Comparison of ENCODE assay signal across 18 cellular contexts in the genomic region with DNA sequence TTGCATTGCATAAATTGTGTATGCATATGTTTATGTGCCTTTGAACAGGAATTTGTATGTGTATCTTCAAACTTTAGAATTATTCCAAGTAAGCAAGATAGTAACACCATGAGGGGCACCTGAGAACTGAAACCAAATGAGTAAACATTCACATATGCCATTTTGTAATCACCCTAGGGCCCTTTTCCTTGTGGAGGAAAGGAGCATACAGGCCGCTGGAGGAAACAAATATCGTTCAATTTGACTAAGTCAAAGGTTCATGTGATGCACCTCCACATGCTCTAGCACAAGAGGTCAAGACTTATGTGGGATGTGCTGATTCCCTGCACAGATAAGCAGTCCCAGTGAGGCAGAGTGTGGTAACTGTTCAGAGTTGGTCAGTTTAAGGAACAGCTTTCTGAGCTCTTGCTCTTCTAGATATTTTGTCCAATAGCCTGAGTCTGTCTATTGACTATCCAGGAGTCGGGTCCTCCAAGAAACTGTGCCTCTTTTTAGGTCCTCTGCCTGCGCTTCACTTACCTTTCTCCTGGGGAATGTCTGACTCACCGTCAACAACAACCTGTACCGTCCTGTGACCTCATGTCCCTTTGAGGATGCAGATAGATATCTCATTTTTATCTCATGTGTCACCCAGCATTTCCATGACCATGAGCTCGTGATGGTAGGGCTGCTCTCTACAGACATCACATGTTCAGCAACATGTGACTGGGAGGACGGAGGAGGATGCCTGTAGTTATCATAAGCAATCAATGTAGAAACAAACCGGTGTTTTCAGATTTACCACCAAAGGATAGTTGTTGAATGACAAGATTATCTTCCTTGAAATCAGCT.
DNase-seq lines count a peak whose midpoint lies in the region; ATAC-seq and TF ChIP-seq lines count a peak whose summit lies in the region.
"Had no signal": no experiment of that assay in that cellular context is flagged by ENCODE, and none has a peak within 500 bp of the region (broad histone marks: within the 10 kb centered on the region; RNA-seq: fewer than 3 reads in every experiment).

No MANE protein-coding gene starts in this region.

- DNase-seq in HK-2 (ENCODE audit: unreplicated experiment): peak; percentile 38
- DNase-seq in astrocyte of the hippocampus (ENCODE audit: low read depth, low spot score): peak; percentile 3
- peak; percentile 70 for DNase-seq in kidney epithelial cell (ENCODE audit: low read depth)
- DNase-seq in type B pancreatic cell (ENCODE audit: extremely low spot score, unreplicated experiment): no peak
- no peak for DNase-seq in NAMALWA (ENCODE audit: low spot score)
- no peak for DNase-seq in cerebellum (ENCODE audit: low spot score)
- DNase-seq: activated CD8-positive, alpha-beta T cell treated with anti-CD3 and anti-CD28 coated beads for 36 hours; activated T-cell treated with anti-CD3 and anti-CD28 coated beads, Interleukin-2, amount 50 U/mL, for 72 hours; hippocampal formation; left cardiac atrium; NCI-H1417 treated with DMSO at 0.1 percent for 48 hours; NCI-H2171 treated with DMSO at 0.1 percent for 48 hours; sigmoid colon; SW 1271 had no signal

- no peaks in the 10 kb centered on the region for H3K27me3 Mint-ChIP-seq in type B pancreatic cell

- H3K27ac Mint-ChIP-seq in type B pancreatic cell: peak overlapping the region; percentile 90
- H3K27ac Mint-ChIP-seq: activated CD8-positive, alpha-beta T cell treated with anti-CD3 and anti-CD28 coated beads for 36 hours; activated naive CD8-positive, alpha-beta T cell; activated T-cell treated with anti-CD3 and anti-CD28 coated beads, Interleukin-2, amount 50 U/mL, for 72 hours; B cell; GM23338 had no signal

- H3K9me3 Mint-ChIP-seq in type B pancreatic cell: peaks cover 5% of the 10 kb centered on the region
- H3K9me3 Mint-ChIP-seq: activated CD8-positive, alpha-beta T cell treated with anti-CD3 and anti-CD28 coated beads for 36 hours; activated T-cell treated with anti-CD3 and anti-CD28 coated beads, Interleukin-2, amount 50 U/mL, for 72 hours; GM23338 had no signal

- H3K36me3 ChIP-seq in kidney epithelial cell (ENCODE audit: control insufficient read depth, insufficient read depth, low read length): no peaks in the 10 kb centered on the region
- H3K36me3 ChIP-seq: sigmoid colon had no signal

- H3K4me1 Mint-ChIP-seq in type B pancreatic cell (ENCODE audit: unreplicated experiment): peaks cover 14% of the 10 kb centered on the region
- H3K4me1 Mint-ChIP-seq: B cell, GM23338 had no signal

- H3K27me3 ChIP-seq in kidney epithelial cell (ENCODE audit: control insufficient read depth, insufficient read depth, low read length): no peaks in the 10 kb centered on the region
- H3K27me3 ChIP-seq: sigmoid colon had no signal

- ATAC-seq in HG02763 (IDR thresholded peaks at IDR 0.05; ENCODE audit: unreplicated experiment): no peak
- ATAC-seq: activated CD8-positive, alpha-beta T cell treated with anti-CD3 and anti-CD28 coated beads for 36 hours; activated T-cell treated with anti-CD3 and anti-CD28 coated beads, Interleukin-2, amount 50 U/mL, for 72 hours; GM23338; left cardiac atrium had no signal

- H3K4me3 ChIP-seq in kidney epithelial cell (ENCODE audit: low read depth, low read length): no peak overlapping the region
- H3K4me3 ChIP-seq: GM23338, sigmoid colon had no signal

- TF ChIP-seq CTCF in kidney epithelial cell (IDR thresholded peaks at IDR 0.05; ENCODE audit: insufficient read depth, low read length, poor library complexity, severe bottlenecking): no peak
- TF ChIP-seq CTCF in type B pancreatic cell (conservative IDR thresholded peaks at IDR 0.05): no peak

- H3K36me3 Mint-ChIP-seq in type B pancreatic cell: no peaks in the 10 kb centered on the region
- H3K36me3 Mint-ChIP-seq: activated naive CD8-positive, alpha-beta T cell had no signal

- H3K4me3 Mint-ChIP-seq in type B pancreatic cell: peak overlapping the region; percentile 71
- H3K4me3 Mint-ChIP-seq: activated CD8-positive, alpha-beta T cell treated with anti-CD3 and anti-CD28 coated beads for 36 hours; activated naive CD8-positive, alpha-beta T cell; activated T-cell treated with anti-CD3 and anti-CD28 coated beads, Interleukin-2, amount 50 U/mL, for 72 hours; B cell; GM23338 had no signal

Comparison
In these comparisons a context has a peak if more than half of its experiments do, and no peak if none do; other contexts are left out.
1. DNase-seq: peak in HK-2 (single experiment), astrocyte of the hippocampus (single experiment) and kidney epithelial cell (single experiment); none in type B pancreatic cell (single experiment), NAMALWA (single experiment) and cerebellum (single experiment).